21 cellular contexts compared by ENCODE assay signal in the genomic region with DNA sequence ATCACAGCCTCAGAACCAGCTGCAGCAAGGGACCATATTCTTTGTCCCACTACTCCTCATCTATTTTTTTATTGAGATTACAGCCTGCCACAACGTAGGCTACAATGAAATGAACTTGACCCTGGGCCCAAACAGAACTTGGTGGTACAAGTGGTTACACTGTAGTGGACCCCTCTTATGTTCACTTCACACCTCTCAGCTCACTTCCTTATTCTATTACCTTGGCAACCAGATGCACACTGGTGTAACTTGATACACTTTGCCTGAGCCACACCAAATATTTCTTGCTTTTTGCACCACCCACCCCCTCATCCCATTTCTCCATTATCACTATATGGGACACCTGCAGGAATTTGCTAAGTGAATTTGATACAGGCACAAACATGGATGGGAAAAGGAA.
DNase-seq lines count a peak whose midpoint lies in the region; ATAC-seq and TF ChIP-seq lines count a peak whose summit lies in the region.
"Had no signal": no experiment of that assay in that cellular context is flagged by ENCODE, and none has a peak within 500 bp of the region (broad histone marks: within the 10 kb centered on the region; RNA-seq: fewer than 3 reads in every experiment).

No MANE protein-coding gene starts in this region.

- H3K36me3 Mint-ChIP-seq in Caco-2 (ENCODE audit: insufficient read depth, unreplicated experiment), result no peaks in the 10 kb centered on the region

- H3K27ac Mint-ChIP-seq in Caco-2 (ENCODE audit: unreplicated experiment), result no peak overlapping the region
- H3K27ac Mint-ChIP-seq: HFFc6 had no signal

- no TSS peak for BruUV-seq in Caco-2 (replicated peaks; lab: Mats Ljungman, UMichigan)

- no peaks in the 10 kb centered on the region for H3K36me3 ChIP-seq in Caco-2 (ENCODE audit: control insufficient read depth, insufficient read depth, low read length)
- H3K36me3 ChIP-seq in colonic mucosa, result no peaks in the 10 kb centered on the region

- DNase-seq in NCI-H748 (lab: John Stamatoyannopoulos, UW; ENCODE audit: unreplicated experiment) (peak; percentile 8), NCI-H748 treated with DMSO at 0.1 percent for 48 hours (lab: John Stamatoyannopoulos, UW) (no peak), DMS53 treated with DMSO at 0.1 percent for 48 hours (lab: John Stamatoyannopoulos, UW; ENCODE audit: unreplicated experiment) (peak; percentile 17), MV-4-11 (lab: John Stamatoyannopoulos, UW) (peak; percentile 11), left lobe of liver (ENCODE audit: low spot score) (no peak), Caco-2 (no peak), colonic mucosa (no peak)
- DNase-seq: C1 segment of cervical spinal cord, COR-L47, DMS79, GDM1, GOT3, HFFc6, IMR-90, NCI-H1092, NCI-H2171, NCI-H446 treated with DMSO at 0.1 percent for 48 hours, NCI-H82, RPMI8226, SJCRH30 had no signal

- CTCF ChIA-PET in Caco-2 (lab: Charles Lee), result no interaction called here

- H3K9me3 Mint-ChIP-seq in Caco-2 (ENCODE audit: unreplicated experiment), result no peaks in the 10 kb centered on the region
- H3K9me3 Mint-ChIP-seq: HFFc6 had no signal

- TF ChIP-seq CTCF in Caco-2 (IDR thresholded peaks at IDR 0.05; ENCODE audit: insufficient read depth in 1 of 2, low read depth in 1 of 2, low read length in 1 of 2, severe bottlenecking in 1 of 2, unreplicated experiment in 1 of 2), result no peak
- TF ChIP-seq CTCF in colonic mucosa (IDR thresholded peaks at IDR 0.05), result no peak

- H3K4me3 ChIP-seq in Caco-2 (ENCODE audit: low read depth, low read length) (no peak overlapping the region), colonic mucosa (no peak overlapping the region)
- H3K4me3 ChIP-seq: SJCRH30 had no signal

- POLR2A ChIA-PET in Caco-2 (lab: Charles Lee), result no interaction called here

- no peaks in the 10 kb centered on the region for H3K4me1 Mint-ChIP-seq in Caco-2 (ENCODE audit: low read depth, unreplicated experiment)

- no peaks in the 10 kb centered on the region for H3K27me3 Mint-ChIP-seq in Caco-2 (ENCODE audit: insufficient read depth, unreplicated experiment)

- no peak overlapping the region for H3K4me3 Mint-ChIP-seq in Caco-2 (ENCODE audit: unreplicated experiment)
- H3K4me3 Mint-ChIP-seq: HFFc6 had no signal

- H3K4me1 ChIP-seq in Caco-2 (no peaks in the 10 kb centered on the region), colonic mucosa (no peaks in the 10 kb centered on the region)
- H3K4me1 ChIP-seq: SJCRH30 had no signal

- intact Hi-C loops in Caco-2 (cut with micrococcal nuclease; ENCODE audit: unreplicated experiment) (no loop called here), colonic mucosa (cut with DNase I) (no loop called here)

- H3K9me3 ChIP-seq in Caco-2 (no peaks in the 10 kb centered on the region), colonic mucosa (no peaks in the 10 kb centered on the region)
- H3K9me3 ChIP-seq: SJCRH30 had no signal

- H3K27me3 ChIP-seq in Caco-2 (replicated peaks; ENCODE audit: control insufficient read depth, insufficient read depth, low read length) (no peaks in the 10 kb centered on the region), colonic mucosa (no peaks in the 10 kb centered on the region)
- H3K27me3 ChIP-seq: SJCRH30 had no signal

- H3K27ac ChIP-seq in colonic mucosa, result no peak overlapping the region
- H3K27ac ChIP-seq: SJCRH30 had no signal

- ATAC-seq in left lobe of liver, result peak; percentile 15
- ATAC-seq in HG03460 (IDR thresholded peaks at IDR 0.05; ENCODE audit: unreplicated experiment), result no peak

- no peak overlapping the region for H3K9ac ChIP-seq in colonic mucosa (ENCODE audit: low read depth in 2 of 2, low read length in 2 of 2)

Comparison
In these comparisons a context has a peak if more than half of its experiments do, and no peak if none do; other contexts are left out.
1. DNase-seq: peak in NCI-H748 (single experiment), DMS53 treated with DMSO at 0.1 percent for 48 hours (single experiment) and MV-4-11 (single experiment); none in NCI-H748 treated with DMSO at 0.1 percent for 48 hours (single experiment), left lobe of liver (single experiment), Caco-2 (0 of 2) and colonic mucosa (single experiment).